12 cellular contexts compared by ENCODE assay signal in genomic region chr5:80194470-80194869, GRCh38.
DNase-seq lines count a peak whose midpoint lies in the region; ATAC-seq and TF ChIP-seq lines count a peak whose summit lies in the region.
"Had no signal": no experiment of that assay in that cellular context is flagged by ENCODE, and none has a peak within 500 bp of the region (broad histone marks: within the 10 kb centered on the region; RNA-seq: fewer than 3 reads in every experiment).

No MANE protein-coding gene starts in this region.

- H3K4me3 ChIP-seq in gastroesophageal sphincter (no peak overlapping the region), upper lobe of right lung (no peak overlapping the region)

- DNase-seq in natural killer cell treated with Interleukin-12 subunit alpha and Interleukin-12 subunit beta and Interleukin-15 and Interleukin-18, amount 100 ng/mL, for 72 hours (ENCODE audit: low spot score), result no peak
- DNase-seq in natural killer cell, result no peak
- DNase-seq in upper lobe of right lung, result no peak
- DNase-seq in NCI-H524 treated with DMSO at 0.1 percent for 48 hours (lab: John Stamatoyannopoulos, UW), result no peak
- DNase-seq: effector memory CD8-positive, alpha-beta T cell; EL; foreskin keratinocyte; NCI-H2171 treated with DMSO at 0.1 percent for 48 hours had no signal

- intact Hi-C loops in natural killer cell (cut with micrococcal nuclease) (no loop called here), upper lobe of right lung (cut with DNase I) (no loop called here)

- TF ChIP-seq POLR2A in gastroesophageal sphincter (IDR thresholded peaks at IDR 0.05), result no peak

- no peaks in the 10 kb centered on the region for H3K9me3 ChIP-seq in gastroesophageal sphincter
- H3K9me3 ChIP-seq in upper lobe of right lung, result no peaks in the 10 kb centered on the region

- peaks cover 25 to 28% of the 10 kb centered on the region in 2 donors for H3K4me1 Mint-ChIP-seq in natural killer cell treated with Interleukin-12 subunit alpha and Interleukin-12 subunit beta and Interleukin-15 and Interleukin-18, amount 100 ng/mL, for 72 hours (ENCODE audit: low read depth in 2 of 2)
- peaks cover 42 to 43% of the 10 kb centered on the region in 2 donors for H3K4me1 Mint-ChIP-seq in natural killer cell

- H3K36me3 ChIP-seq in gastroesophageal sphincter, result peaks cover 0 to 4% of the 10 kb centered on the region in 2 donors
- H3K36me3 ChIP-seq in upper lobe of right lung, result peaks cover 3% of the 10 kb centered on the region

- H3K27ac Mint-ChIP-seq in natural killer cell treated with Interleukin-12 subunit alpha and Interleukin-12 subunit beta and Interleukin-15 and Interleukin-18, amount 100 ng/mL, for 72 hours, result peak overlapping the region; percentile 30 to 80
- H3K27ac Mint-ChIP-seq in natural killer cell, result no peak overlapping the region

- H3K4me1 ChIP-seq in gastroesophageal sphincter, result peaks cover 10 to 53% (median 36%) of the 10 kb centered on the region in 3 donors
- H3K4me1 ChIP-seq in upper lobe of right lung, result peaks cover 38% of the 10 kb centered on the region
- H3K4me1 ChIP-seq: foreskin keratinocyte had no signal

- no peak for TF ChIP-seq EP300 in gastroesophageal sphincter (IDR thresholded peaks at IDR 0.05)

- TF ChIP-seq CTCF in natural killer cell (IDR thresholded peaks at IDR 0.05), result no peak
- TF ChIP-seq CTCF in VCaP (conservative IDR thresholded peaks at IDR 0.05), result no peak
- TF ChIP-seq CTCF in gastroesophageal sphincter (IDR thresholded peaks at IDR 0.05), result no peak
- TF ChIP-seq CTCF in upper lobe of right lung (IDR thresholded peaks at IDR 0.05), result no peak

- H3K9me3 Mint-ChIP-seq in natural killer cell treated with Interleukin-12 subunit alpha and Interleukin-12 subunit beta and Interleukin-15 and Interleukin-18, amount 100 ng/mL, for 72 hours, result no peaks in the 10 kb centered on the region
- H3K9me3 Mint-ChIP-seq in natural killer cell, result no peaks in the 10 kb centered on the region
- H3K9me3 Mint-ChIP-seq: effector memory CD8-positive, alpha-beta T cell had no signal

- H3K27me3 ChIP-seq in gastroesophageal sphincter (no peaks in the 10 kb centered on the region), upper lobe of right lung (no peaks in the 10 kb centered on the region)
- H3K27me3 ChIP-seq: foreskin keratinocyte had no signal

- H3K36me3 Mint-ChIP-seq in natural killer cell treated with Interleukin-12 subunit alpha and Interleukin-12 subunit beta and Interleukin-15 and Interleukin-18, amount 100 ng/mL, for 72 hours, result no peaks in the 10 kb centered on the region
- no peaks in the 10 kb centered on the region for H3K36me3 Mint-ChIP-seq in natural killer cell

- ATAC-seq in natural killer cell treated with Interleukin-12 subunit alpha and Interleukin-12 subunit beta and Interleukin-15 and Interleukin-18, amount 100 ng/mL, for 72 hours, result no peak
- ATAC-seq in natural killer cell (no peak), gastroesophageal sphincter (no peak), upper lobe of right lung (no peak), GM18502 (IDR thresholded peaks at IDR 0.05; ENCODE audit: poor library complexity, unreplicated experiment) (no peak), HG02763 (IDR thresholded peaks at IDR 0.05; ENCODE audit: unreplicated experiment) (no peak)
- ATAC-seq: effector memory CD8-positive, alpha-beta T cell; foreskin keratinocyte had no signal

- H3K27me3 Mint-ChIP-seq in natural killer cell treated with Interleukin-12 subunit alpha and Interleukin-12 subunit beta and Interleukin-15 and Interleukin-18, amount 100 ng/mL, for 72 hours, result no peaks in the 10 kb centered on the region
- H3K27me3 Mint-ChIP-seq in natural killer cell (ENCODE audit: low read depth in 2 of 2), result no peaks in the 10 kb centered on the region
- H3K27me3 Mint-ChIP-seq: effector memory CD8-positive, alpha-beta T cell had no signal

- 74% methylated on average over 4 of the region's 4 CpGs; no CpG with 5 or more reads in 1 of the 2 donors for WGBS in gastroesophageal sphincter (ENCODE audit: low coverage in 1 of 2), 2 donors

- no peak overlapping the region for H3K4me3 Mint-ChIP-seq in natural killer cell treated with Interleukin-12 subunit alpha and Interleukin-12 subunit beta and Interleukin-15 and Interleukin-18, amount 100 ng/mL, for 72 hours
- H3K4me3 Mint-ChIP-seq in natural killer cell, result no peak overlapping the region

- H3K27ac ChIP-seq in VCaP (peak overlapping the region; percentile 36), gastroesophageal sphincter (peak overlapping the region in 3 of 4 donors; percentile 69 to 76 (median 72)), upper lobe of right lung (peak overlapping the region; percentile 49)
- H3K27ac ChIP-seq: foreskin keratinocyte had no signal

Comparison
In these comparisons a context has a peak if more than half of its experiments do, and no peak if none do; other contexts are left out.
1. H3K27ac Mint-ChIP-seq: peak in natural killer cell treated with Interleukin-12 subunit alpha and Interleukin-12 subunit beta and Interleukin-15 and Interleukin-18, amount 100 ng/mL, for 72 hours (2 of 2); none in natural killer cell (0 of 2).
2. Peak in every context shown above with its lines, with median percentiles within 50 percentile points of each other: H3K27ac ChIP-seq.